Comparison of ENCODE assay signal across 9 cellular contexts in genomic region chr9:1042466-1042865, GRCh38. TPM values are rescaled to one million over a fixed set of nuclear protein-coding genes. Genes with fewer than 3 reads are reported as not detected.
A peak's percentile ranks its signal among the peaks of the same experiment; 100 is the strongest.
DNase-seq lines count a peak whose midpoint lies in the region; ATAC-seq and TF ChIP-seq lines count a peak whose summit lies in the region.
"Had no signal": no experiment of that assay in that cellular context is flagged by ENCODE, and none has a peak within 500 bp of the region (broad histone marks: within the 10 kb centered on the region; RNA-seq: fewer than 3 reads in every experiment).

No MANE protein-coding gene starts in this region.

- peak overlapping the region; percentile 78 for H3K4me3 Mint-ChIP-seq in neural crest cell

- H3K14ac ChIP-seq in IMR-90 (replicated peaks; ENCODE audit: low read depth, low read length): no peak overlapping the region

- H2BK15ac ChIP-seq in IMR-90 (ENCODE audit: low read depth, low read length): no peak overlapping the region

- POLR2A ChIA-PET in IMR-90 (lab: Charles Lee; ENCODE audit: unreplicated experiment): no interaction called here

- TF ChIP-seq CTCF in IMR-90 (conservative IDR thresholded peaks at IDR 0.05; ENCODE audit: low read depth, low read length) (peak; percentile 24; the same call in 1 of the 2 replicates), neural crest cell (conservative IDR thresholded peaks at IDR 0.05) (peak; percentile 74)

- ATAC-seq in IMR-90 (ENCODE audit: low read depth): no peak
- no peak for ATAC-seq in GM18858 (IDR thresholded peaks at IDR 0.05; ENCODE audit: unreplicated experiment)

- CTCF ChIA-PET in IMR-90 (lab: Yijun Ruan, JAX): no interaction called here

- no peak overlapping the region for H3K9ac ChIP-seq in IMR-90 (ENCODE audit: low read depth, low read length)

- H3K27ac Mint-ChIP-seq in neural crest cell (ENCODE audit: unreplicated experiment): no peak overlapping the region

- H2AK9ac ChIP-seq in IMR-90 (replicated peaks; ENCODE audit: low read depth, low read length, poor library complexity): no peak overlapping the region

- H3K4me3 ChIP-seq in IMR-90 (ENCODE audit: insufficient read depth, low read depth, low read length): no peak overlapping the region
- peak overlapping the region; percentile 34 for H3K4me3 ChIP-seq in ectodermal cell (ENCODE audit: insufficient read depth, low read depth, low read length)
- no peak overlapping the region for H3K4me3 ChIP-seq in SJCRH30

- no peak overlapping the region for H4K91ac ChIP-seq in IMR-90 (ENCODE audit: insufficient read depth, low read depth, low read length)

- no peak overlapping the region for H3K23ac ChIP-seq in IMR-90 (ENCODE audit: low read depth, low read length)

- intact Hi-C loops in IMR-90 (cut with micrococcal nuclease): no loop called here

- H3K27ac ChIP-seq in IMR-90 (ENCODE audit: insufficient read depth, low read length) (no peak overlapping the region), ectodermal cell (ENCODE audit: insufficient read depth, low read depth, low read length, poor library complexity, severe bottlenecking) (no peak overlapping the region), SJCRH30 (no peak overlapping the region)

- no peaks in the 10 kb centered on the region for H3K79me1 ChIP-seq in IMR-90 (ENCODE audit: low read depth in 1 of 2, low read length in 2 of 2)

- no peak overlapping the region for H3K4ac ChIP-seq in IMR-90 (ENCODE audit: low read depth, low read length)

- dilution Hi-C loops in IMR-90 (cut with HindIII; ENCODE audit: low sequenced_read_pairs, unreplicated experiment): no loop called here

- H4K8ac ChIP-seq in IMR-90 (ENCODE audit: low read depth in 2 of 2, low read length in 2 of 2): no peak overlapping the region

- no peaks in the 10 kb centered on the region for H4K20me1 ChIP-seq in IMR-90 (ENCODE audit: insufficient read depth, low read length)

- H2AFZ ChIP-seq in IMR-90 (replicated peaks; ENCODE audit: low read length, poor library complexity): peak overlapping the region; percentile 53

- H3K9me3 Mint-ChIP-seq in neural crest cell: no peaks in the 10 kb centered on the region

- no peaks in the 10 kb centered on the region for H3K36me3 Mint-ChIP-seq in neural crest cell (ENCODE audit: low read depth)

- H3K27me3 Mint-ChIP-seq in neural crest cell (ENCODE audit: low read depth): peaks cover 98% of the 10 kb centered on the region

- H4K5ac ChIP-seq in IMR-90 (ENCODE audit: low read depth, low read length): no peak overlapping the region

- H3K9me1 ChIP-seq in IMR-90 (ENCODE audit: insufficient read depth, low read length): no peaks in the 10 kb centered on the region

- H2AK5ac ChIP-seq in IMR-90 (ENCODE audit: low read depth, low read length): no peak overlapping the region

- H2BK5ac ChIP-seq in IMR-90 (ENCODE audit: low read depth, low read length, poor library complexity, severe bottlenecking): no peak overlapping the region

- no peak overlapping the region for H3K18ac ChIP-seq in IMR-90 (ENCODE audit: low read depth, low read length)

- in situ Hi-C loops in IMR-90 (cut with MboI; ENCODE audit: low sequenced_read_pairs): no loop called here

- no peak overlapping the region for H2BK120ac ChIP-seq in IMR-90 (ENCODE audit: low read depth, low read length)

- 6% methylated on average over 7 of the region's 45 CpGs; no CpG with 5 or more reads in 1 of the 2 experiments for WGBS in IMR-90 (ENCODE audit: extremely low coverage in 2 of 2, insufficient read length in 1 of 2), 2 experiments
- 1 to 2% methylated on average over 45 of the region's 45 CpGs for WGBS in ectodermal cell, 2 experiments

- H3K4me1 ChIP-seq in IMR-90 (ENCODE audit: control insufficient read depth, insufficient read depth, low read length): no peaks in the 10 kb centered on the region
- H3K4me1 ChIP-seq in ectodermal cell (ENCODE audit: control insufficient read depth, insufficient read depth, low read length): peaks cover 19% of the 10 kb centered on the region
- no peaks in the 10 kb centered on the region for H3K4me1 ChIP-seq in SJCRH30

- H3K9me3 ChIP-seq in IMR-90 (ENCODE audit: control insufficient read depth, insufficient read depth, low read length): peaks cover 11% of the 10 kb centered on the region; the same call in 1 of the 2 replicates
- no peaks in the 10 kb centered on the region for H3K9me3 ChIP-seq in ectodermal cell (ENCODE audit: control insufficient read depth, low read length)
- H3K9me3 ChIP-seq in SJCRH30 (replicated peaks): 0 out of 2 replicates have a peak, but pooled peaks cover 2% of the 10 kb centered on the region

- BruUV-seq in IMR-90 (replicated peaks; lab: Mats Ljungman, UMichigan): no TSS peak

- H3K56ac ChIP-seq in IMR-90 (ENCODE audit: extremely low read depth, insufficient read depth, low read length): no peak overlapping the region

- H3K4me1 Mint-ChIP-seq in neural crest cell: no peaks in the 10 kb centered on the region

- no peaks in the 10 kb centered on the region for H3K36me3 ChIP-seq in IMR-90 (ENCODE audit: control insufficient read depth, insufficient read depth, low read length)
- H3K36me3 ChIP-seq in ectodermal cell (ENCODE audit: control insufficient read depth, insufficient read depth, low read length): no peaks in the 10 kb centered on the region
- H3K36me3 ChIP-seq in SJCRH30: no peaks in the 10 kb centered on the region

- peak overlapping the region; percentile 1; the same call in 1 of the 2 replicates for H3K4me2 ChIP-seq in IMR-90 (ENCODE audit: low read depth, low read length)

- DNase-seq in ELF-1 (ENCODE audit: low read depth, low spot score) (peak; percentile 26), IMR-90 (no peak), neural crest cell (ENCODE audit: low read depth, low spot score) (peak; percentile 62), HUDEP-2 (lab: John Stamatoyannopoulos, UW; ENCODE audit: unreplicated experiment in 76 of 76) (no peak), SJCRH30 (no peak)
- DNase-seq: mesenchymal stem cell, NCI-H2171 had no signal

- no peak overlapping the region for H2BK20ac ChIP-seq in IMR-90 (ENCODE audit: low read depth, low read length)

- peaks cover 52% of the 10 kb centered on the region for H3K27me3 ChIP-seq in IMR-90 (ENCODE audit: control insufficient read depth, insufficient read depth, low read length)
- peaks cover 100% of the 10 kb centered on the region for H3K27me3 ChIP-seq in ectodermal cell (ENCODE audit: control insufficient read depth, insufficient read depth, low read length, poor library complexity, severe bottlenecking)
- no peaks in the 10 kb centered on the region for H3K27me3 ChIP-seq in SJCRH30

- TF ChIP-seq RAD21 in IMR-90 (IDR thresholded peaks at IDR 0.05; ENCODE audit: low read length): no peak

- no peak for TF ChIP-seq POLR2A in IMR-90 (IDR thresholded peaks at IDR 0.05; ENCODE audit: low read depth, low read length)

TF ChIP-seq in IMR-90, 13 proteins besides CTCF, POLR2A, EP300 and RAD21:
- TF ChIP-seq USF2 (IDR thresholded peaks at IDR 0.05; ENCODE audit: low read depth, low read length) (no peak), SMC3 (IDR thresholded peaks at IDR 0.05; ENCODE audit: low read depth, low read length) (no peak), MAZ (IDR thresholded peaks at IDR 0.05; ENCODE audit: borderline replicate concordance, low read depth, low read length) (no peak), BHLHE40 (IDR thresholded peaks at IDR 0.05; ENCODE audit: low read depth, low read length) (no peak), FOS (IDR thresholded peaks at IDR 0.05; ENCODE audit: low read depth, low read length) (no peak), NFE2L2 (IDR thresholded peaks at IDR 0.05; ENCODE audit: low read depth, low read length) (no peak), CHD1 (IDR thresholded peaks at IDR 0.05; ENCODE audit: low read depth, low read length) (no peak)

RNA-seq across cellular contexts. Expression of gene DMRT2, which starts 7.7 kb away (rescaled TPM):
- total RNA-seq in IMR-90 (2012; rRNA removed): not detected in 2 replicates
- polyA plus RNA-seq in IMR-90 (2012; rRNA removed): not detected in 2 replicates
- polyA plus RNA-seq in IMR-90 (2012; cell fraction: cytosol; rRNA removed): not detected in 2 replicates
- not detected in 2 replicates for polyA plus RNA-seq in IMR-90 (2012; cell fraction: nucleus; rRNA removed; ENCODE audit: low replicate concordance)
- polyA plus RNA-seq in ectodermal cell (2013, experiment 1 of 4): 0.39 TPM
- not detected for polyA plus RNA-seq in ectodermal cell (2013, experiment 2 of 4)
- polyA plus RNA-seq in ectodermal cell (2013, experiment 3 of 4): 0.43 TPM
- polyA plus RNA-seq in ectodermal cell (2013, experiment 4 of 4): 0.69 TPM
- 0.49 and 0.55 TPM in 2 replicates for total RNA-seq in neural crest cell
- total RNA-seq in SJCRH30 (2014; rRNA removed; shearing (Covaris generic)): 28.6 and 33.1 TPM in 2 replicates

Comparison
In these comparisons a context has a peak if more than half of its experiments do, and no peak if none do; other contexts are left out.
1. DNase-seq: peak in ELF-1 (single experiment) and neural crest cell (single experiment); none in IMR-90 (single experiment), HUDEP-2 (0 of 76) and SJCRH30 (0 of 2).
2. RNA of gene DMRT2, which starts 7.7 kb away (total RNA-seq): 28.6 to 33.1 TPM in SJCRH30; 0.49 to 0.55 TPM in neural crest cell and not detected in IMR-90; every median in the first group is over 10 times any median in the second.